8 cellular contexts compared by ENCODE assay signal in the genomic region with DNA sequence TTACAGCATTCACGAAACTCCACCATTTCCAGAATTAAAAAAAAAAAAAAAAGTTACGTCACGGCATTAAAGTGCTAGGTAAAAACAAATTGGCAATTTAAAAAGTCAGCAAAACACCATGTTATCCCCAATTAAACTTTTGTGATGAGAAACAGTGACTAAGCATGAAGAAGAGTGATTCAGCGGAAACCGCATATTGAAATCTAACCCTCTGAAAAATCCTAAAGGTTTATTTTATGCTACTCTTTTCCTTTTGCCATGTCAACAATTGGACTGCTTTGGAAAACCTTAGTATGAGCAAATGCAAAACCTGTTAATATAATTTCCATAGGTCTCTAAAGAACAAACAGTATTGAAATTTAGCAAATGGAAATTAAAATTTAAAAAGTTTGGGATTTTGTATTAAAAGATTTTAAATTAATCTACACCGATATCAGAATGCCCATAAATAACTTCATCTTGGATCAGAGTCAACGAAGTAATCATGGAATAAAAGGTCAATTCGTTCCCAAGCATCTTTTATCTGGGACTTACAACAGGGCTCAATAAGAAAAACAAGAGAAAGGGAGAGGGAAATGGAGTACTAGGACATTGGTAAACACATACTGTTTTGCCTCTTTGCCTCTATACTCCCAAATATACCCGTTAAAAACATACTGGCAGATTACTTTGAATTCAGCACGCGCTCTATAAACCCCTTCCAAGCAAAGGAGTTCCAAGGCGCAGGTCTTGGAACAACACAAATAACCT. TPM values are rescaled to one million over a fixed set of nuclear protein-coding genes. Genes with fewer than 3 reads are reported as not detected.
DNase-seq lines count a peak whose midpoint lies in the region; ATAC-seq and TF ChIP-seq lines count a peak whose summit lies in the region.

No MANE protein-coding gene starts in this region.

- ATAC-seq in heart right ventricle (no peak), left cardiac atrium (no peak), HG02588 (IDR thresholded peaks at IDR 0.05; ENCODE audit: unreplicated experiment) (no peak)
- ATAC-seq in stimulated activated naive B cell treated with anti-CD40 and anti-IgM and Interleukin-4, amounts not matched to agents 10 μg/mL and 1 μg/mL and 100 μg/mL, for 72 hours (replicated peaks): no peak

- H3K4me1 ChIP-seq in heart right ventricle (peaks cover 3 to 79% (median 67%) of the 10 kb centered on the region in 9 donors), MM.1S (ENCODE audit: low read length) (peaks cover 10% of the 10 kb centered on the region)

- H3K27ac Mint-ChIP-seq in immature natural killer cell: peak overlapping the region; percentile 8 to 88 (median 58)
- H3K27ac Mint-ChIP-seq in stimulated activated naive B cell treated with anti-CD40 and anti-IgM and Interleukin-4, amounts not matched to agents 10 μg/mL and 1 μg/mL and 100 μg/mL, for 72 hours: peak overlapping the region; percentile 52

- H3K9me3 ChIP-seq in heart right ventricle (no peaks in the 10 kb centered on the region), MM.1S (replicated peaks; ENCODE audit: insufficient read depth, low read length) (no peaks in the 10 kb centered on the region)

- TF ChIP-seq CTCF in heart right ventricle (IDR thresholded peaks at IDR 0.05) (no peak), MM.1S (IDR thresholded peaks at IDR 0.05; ENCODE audit: low read length) (no peak)

- H3K4me2 ChIP-seq in MM.1S (ENCODE audit: low read depth, low read length): peak overlapping the region; percentile 57

- H3K4me1 Mint-ChIP-seq in immature natural killer cell: peaks cover 35 to 39% of the 10 kb centered on the region in 2 donors
- H3K4me1 Mint-ChIP-seq in stimulated activated naive B cell treated with anti-CD40 and anti-IgM and Interleukin-4, amounts not matched to agents 10 μg/mL and 1 μg/mL and 100 μg/mL, for 72 hours: peaks cover 16 to 52% of the 10 kb centered on the region in 2 donors

- H3F3A ChIP-seq in MM.1S (ENCODE audit: insufficient read depth, low read length): peaks cover 5% of the 10 kb centered on the region; the same call in 1 of the 2 replicates

- H3K36me3 Mint-ChIP-seq in immature natural killer cell: peaks cover 0 to 2% (median 0%) of the 10 kb centered on the region in 3 donors
- H3K36me3 Mint-ChIP-seq in stimulated activated naive B cell treated with anti-CD40 and anti-IgM and Interleukin-4, amounts not matched to agents 10 μg/mL and 1 μg/mL and 100 μg/mL, for 72 hours: peaks cover 3 to 7% of the 10 kb centered on the region in 2 donors

- no peaks in the 10 kb centered on the region for H3K9me3 Mint-ChIP-seq in immature natural killer cell
- no peaks in the 10 kb centered on the region for H3K9me3 Mint-ChIP-seq in stimulated activated naive B cell treated with anti-CD40 and anti-IgM and Interleukin-4, amounts not matched to agents 10 μg/mL and 1 μg/mL and 100 μg/mL, for 72 hours

- H3K4me3 ChIP-seq in heart right ventricle (peak overlapping the region; percentile 63 to 87 (median 79)), MM.1S (ENCODE audit: low read length) (peak overlapping the region; percentile 72)

- intact Hi-C loops in heart right ventricle (cut with DNase I): loop anchor here in 7 of 10 donors (2.0 to 10.0 kb wide), 5 partner anchors 76 to 1391 kb away; a partner anchor contains a TSS
- intact Hi-C loops in left cardiac atrium (cut with DNase I): loop anchor here (2.0 to 10.0 kb wide), 3 partner anchors 79 to 151 kb away; a partner anchor contains a TSS

- no peaks in the 10 kb centered on the region for H3K9me2 ChIP-seq in MM.1S (replicated peaks; ENCODE audit: insufficient read depth, low read length)

- H3K4me3 Mint-ChIP-seq in immature natural killer cell: peak overlapping the region; percentile 75 to 87 (median 82)
- H3K4me3 Mint-ChIP-seq in stimulated activated naive B cell treated with anti-CD40 and anti-IgM and Interleukin-4, amounts not matched to agents 10 μg/mL and 1 μg/mL and 100 μg/mL, for 72 hours: peak overlapping the region; percentile 85 to 93

- DNase-seq in heart right ventricle (no peak), left cardiac atrium (no peak), MM.1S (no peak), amniotic stem cell (lab: John Stamatoyannopoulos, UW) (peak; percentile 27), immature natural killer cell (no peak)
- DNase-seq in stimulated activated naive B cell treated with anti-CD40 and anti-IgM and Interleukin-4, amounts not matched to agents 10 μg/mL and 1 μg/mL and 100 μg/mL, for 72 hours: no peak
- no peak for DNase-seq in NK-92 treated with Interleukin-12 subunit alpha and Interleukin-12 subunit beta, amount 100 ng/mL, for 24 hours (lab: John Stamatoyannopoulos, UW)

- H3K27me3 ChIP-seq in heart right ventricle (no peaks in the 10 kb centered on the region), MM.1S (replicated peaks; ENCODE audit: insufficient read depth, low read length) (no peaks in the 10 kb centered on the region)

- H3K27me3 Mint-ChIP-seq in immature natural killer cell (ENCODE audit: low read depth in 3 of 3): peaks cover 1 to 3% (median 2%) of the 10 kb centered on the region in 3 donors
- no peaks in the 10 kb centered on the region for H3K27me3 Mint-ChIP-seq in stimulated activated naive B cell treated with anti-CD40 and anti-IgM and Interleukin-4, amounts not matched to agents 10 μg/mL and 1 μg/mL and 100 μg/mL, for 72 hours

- 6 to 8% methylated on average over 12 of the region's 12 CpGs for WGBS in heart right ventricle, 2 donors

- H3K36me3 ChIP-seq in heart right ventricle (no peaks in the 10 kb centered on the region), MM.1S (replicated peaks; ENCODE audit: insufficient read depth, low read length) (no peaks in the 10 kb centered on the region)

- H3K27ac ChIP-seq in heart right ventricle: peak overlapping the region; percentile 92 to 98 (median 95)
- H3K27ac ChIP-seq in MM.1S (ENCODE audit: low read length): peak overlapping the region; percentile 58; the same call in 1 of the 2 replicates

- peaks cover 48% of the 10 kb centered on the region for H3K79me2 ChIP-seq in MM.1S (ENCODE audit: low read length)

- no peaks in the 10 kb centered on the region for H4K20me1 ChIP-seq in MM.1S (ENCODE audit: insufficient read depth, low read length)

- H3K9ac ChIP-seq in MM.1S (ENCODE audit: low read length): peak overlapping the region; percentile 64; the same call in 1 of the 2 replicates

- peak overlapping the region; percentile 35; the same call in 1 of the 2 replicates for H2AFZ ChIP-seq in MM.1S (ENCODE audit: low read length)

RNA-seq across cellular contexts. Expression of a gene that starts 1.1 kb away (rescaled TPM):
- total RNA-seq in heart right ventricle: 10 to 100 TPM; 10.6 to 18.4 (median 14.2) TPM
- polyA plus RNA-seq in heart right ventricle: 1 to 10 TPM; 3.6 to 8.2 TPM
- total RNA-seq in left cardiac atrium: 10 to 100 TPM; 10.1 to 11.7 TPM
- polyA plus RNA-seq in immature natural killer cell: 1 to 10 TPM in 1 of 3 donors, under 1 TPM in 2; 0.67 to 1.4 (median 0.74) TPM
